In genomic region chr6:132167966-132168365, GRCh38 we compare ENCODE assay signal across 19 cellular contexts.
DNase-seq lines count a peak whose midpoint lies in the region; ATAC-seq and TF ChIP-seq lines count a peak whose summit lies in the region.
"Had no signal": no experiment of that assay in that cellular context is flagged by ENCODE, and none has a peak within 500 bp of the region (broad histone marks: within the 10 kb centered on the region; RNA-seq: fewer than 3 reads in every experiment).

No MANE protein-coding gene starts in this region.

- H2AFZ ChIP-seq in OCI-LY7 (ENCODE audit: low read length): peak overlapping the region; percentile 39
- peak overlapping the region; percentile 57 for H2AFZ ChIP-seq in neuronal stem cell (ENCODE audit: low read length)
- no peak overlapping the region for H2AFZ ChIP-seq in Karpas-422 (ENCODE audit: low read length)

- CTCF ChIA-PET in OCI-LY7 (lab: Charles Lee; ENCODE audit: unreplicated experiment): no interaction called here

- no peak overlapping the region for H2BK5ac ChIP-seq in neuronal stem cell (ENCODE audit: low read length)

- H4K20me1 ChIP-seq in OCI-LY7 (ENCODE audit: insufficient read depth, low read length) (no peaks in the 10 kb centered on the region), Karpas-422 (ENCODE audit: insufficient read depth, low read depth, low read length) (no peaks in the 10 kb centered on the region)

- H2BK12ac ChIP-seq in neuronal stem cell (ENCODE audit: low read length): no peak overlapping the region

- no peak overlapping the region for H2AK5ac ChIP-seq in neuronal stem cell (ENCODE audit: low read depth, low read length)

- H3K4me1 ChIP-seq in HAP-1 (peaks cover 23% of the 10 kb centered on the region), OCI-LY7 (ENCODE audit: insufficient read depth, low read length, poor library complexity, severe bottlenecking) (no peaks in the 10 kb centered on the region), neuronal stem cell (ENCODE audit: control insufficient read depth in 2 of 2, insufficient read depth in 1 of 2, low read depth in 1 of 2, low read length in 2 of 2) (peaks cover 3 to 23% of the 10 kb centered on the region in 2 donors), Karpas-422 (ENCODE audit: low read length) (no peaks in the 10 kb centered on the region)

- no peak overlapping the region for H3K23ac ChIP-seq in neuronal stem cell (ENCODE audit: low read depth, low read length, poor library complexity)

- no peaks in the 10 kb centered on the region for H3K36me3 ChIP-seq in HAP-1 (replicated peaks)
- no peaks in the 10 kb centered on the region for H3K36me3 ChIP-seq in OCI-LY7 (ENCODE audit: insufficient read depth, low read length)
- H3K36me3 ChIP-seq in neuronal stem cell (replicated peaks in 1 of 2; ENCODE audit: control insufficient read depth in 2 of 2, insufficient read depth in 2 of 2, low read length in 2 of 2): no peaks in the 10 kb centered on the region
- no peaks in the 10 kb centered on the region for H3K36me3 ChIP-seq in Karpas-422 (ENCODE audit: insufficient read depth, low read length)
- H3K36me3 ChIP-seq: brain microvascular endothelial cell had no signal

- intact Hi-C loops in OCI-LY7 (cut with micrococcal nuclease; ENCODE audit: unreplicated experiment): no loop called here

- H3K27ac ChIP-seq in OCI-LY7 (ENCODE audit: low read depth, low read length, poor library complexity, severe bottlenecking) (no peak overlapping the region), neuronal stem cell (replicated peaks; ENCODE audit: low read length) (no peak overlapping the region), Karpas-422 (ENCODE audit: low read length) (no peak overlapping the region)
- H3K27ac ChIP-seq: brain microvascular endothelial cell, KMS-11 had no signal

- H3K9me3 ChIP-seq in HAP-1: no peaks in the 10 kb centered on the region
- H3K9me3 ChIP-seq in OCI-LY7 (ENCODE audit: low read length): no peaks in the 10 kb centered on the region
- peaks cover 0 to 14% of the 10 kb centered on the region in 2 donors for H3K9me3 ChIP-seq in neuronal stem cell (replicated peaks in 1 of 2; ENCODE audit: control insufficient read depth in 2 of 2, insufficient read depth in 1 of 2, low read depth in 1 of 2, low read length in 2 of 2)
- H3K9me3 ChIP-seq in Karpas-422 (ENCODE audit: low read length): no peaks in the 10 kb centered on the region

- DNase-seq in HAP-1 (ENCODE audit: low spot score in 2 of 2): peak; percentile 34 to 35
- no peak for DNase-seq in OCI-LY7 (ENCODE audit: low spot score)
- peak; percentile 42 for DNase-seq in dermis blood vessel endothelial cell
- no peak for DNase-seq in neuronal stem cell (ENCODE audit: low spot score)
- DNase-seq in activated CD4-positive, alpha-beta T cell treated with anti-CD3 and anti-CD28 coated beads for 4 hours: no peak
- DNase-seq in activated gamma-delta T cell (lab: John Stamatoyannopoulos, UW): no peak
- no peak for DNase-seq in Karpas-422
- DNase-seq: activated CD4-positive, CD25-positive, alpha-beta regulatory T cell treated with anti-CD3 and anti-CD28 coated beads, Interleukin-2, amount 50 U/mL, for 72 hours; activated T-cell treated with anti-CD3 and anti-CD28 coated beads, Interleukin-2, amount 50 U/mL, for 72 hours; brain microvascular endothelial cell; CD4-positive, CD25-positive, alpha-beta regulatory T cell; DMS 273 treated with DMSO at 0.1 percent for 48 hours; effector CD4-positive, alpha-beta T cell; midbrain; NCI-H1092; NCI-H446 had no signal

- TF ChIP-seq CTCF in OCI-LY7 (conservative IDR thresholded peaks at IDR 0.05; ENCODE audit: low read length): no peak

- H3K79me1 ChIP-seq in neuronal stem cell (ENCODE audit: low read depth, low read length): no peaks in the 10 kb centered on the region

- no peak overlapping the region for H4K91ac ChIP-seq in neuronal stem cell (ENCODE audit: low read depth, low read length, poor library complexity)

- H2BK120ac ChIP-seq in neuronal stem cell (ENCODE audit: low read depth, low read length): no peak overlapping the region

- no peak overlapping the region; the same call in 1 of the 2 replicates for H3K4me2 ChIP-seq in OCI-LY7 (ENCODE audit: low read length)
- H3K4me2 ChIP-seq in neuronal stem cell (ENCODE audit: insufficient read depth, low read length, poor library complexity, severe bottlenecking): no peak overlapping the region
- no peak overlapping the region for H3K4me2 ChIP-seq in Karpas-422 (ENCODE audit: low read depth, low read length, poor library complexity, severe bottlenecking)
- H3K4me2 ChIP-seq: KMS-11 had no signal

- no peak overlapping the region for H2BK15ac ChIP-seq in neuronal stem cell (ENCODE audit: low read length)

- in situ Hi-C loops in HAP-1 (cut with MboI; ENCODE audit: low sequenced_read_pairs): loop anchor here (25.0 kb wide), 1 partner anchor 481 kb away; no protein-coding TSS in a partner anchor

- no peak overlapping the region for H4K8ac ChIP-seq in neuronal stem cell (ENCODE audit: low read depth, low read length)

- H3K14ac ChIP-seq in neuronal stem cell (ENCODE audit: low read length): no peak overlapping the region

- no peak overlapping the region for H3K18ac ChIP-seq in neuronal stem cell (ENCODE audit: low read length)

- H3K9me2 ChIP-seq in OCI-LY7 (ENCODE audit: insufficient read depth, low read length): no peaks in the 10 kb centered on the region
- H3K9me2 ChIP-seq in Karpas-422 (replicated peaks; ENCODE audit: insufficient read depth, low read length): no peaks in the 10 kb centered on the region

- no peak for ATAC-seq in GM19324 (IDR thresholded peaks at IDR 0.05; ENCODE audit: low FRiP score, unreplicated experiment)
- ATAC-seq: activated T-cell treated with anti-CD3 and anti-CD28 coated beads, Interleukin-2, amount 50 U/mL, for 72 hours; esophagus mucosa had no signal

- H3K79me2 ChIP-seq in OCI-LY7 (ENCODE audit: insufficient read depth, low read depth, low read length) (no peaks in the 10 kb centered on the region), Karpas-422 (ENCODE audit: low read length) (no peaks in the 10 kb centered on the region)

- H3K4ac ChIP-seq in neuronal stem cell (ENCODE audit: low read length): no peak overlapping the region

- H3K9ac ChIP-seq in neuronal stem cell (ENCODE audit: low read depth, low read length, poor library complexity) (no peak overlapping the region), Karpas-422 (ENCODE audit: low read length) (no peak overlapping the region)
- H3K9ac ChIP-seq: KMS-11 had no signal

- no peak overlapping the region for H3K4me3 ChIP-seq in HAP-1
- no peak overlapping the region for H3K4me3 ChIP-seq in OCI-LY7 (ENCODE audit: low read depth, low read length, poor library complexity, severe bottlenecking)
- peak overlapping the region in 1 of 2 donors; percentile 16 for H3K4me3 ChIP-seq in neuronal stem cell (ENCODE audit: low read length in 2 of 2)
- no peak overlapping the region for H3K4me3 ChIP-seq in Karpas-422 (ENCODE audit: low read length)

- POLR2A ChIA-PET in OCI-LY7 (lab: Charles Lee): no interaction called here

- no peaks in the 10 kb centered on the region for H3K27me3 ChIP-seq in HAP-1 (ENCODE audit: low read depth)
- no peaks in the 10 kb centered on the region for H3K27me3 ChIP-seq in neuronal stem cell (ENCODE audit: control insufficient read depth in 3 of 3, insufficient read depth in 3 of 3, low read depth in 1 of 3, low read length in 3 of 3)
- no peaks in the 10 kb centered on the region for H3K27me3 ChIP-seq in Karpas-422 (ENCODE audit: low read length)
- H3K27me3 ChIP-seq: brain microvascular endothelial cell had no signal

- no TSS peak for BruUV-seq in OCI-LY7 (replicated peaks; lab: Mats Ljungman, UMichigan)

- no CpG with 5 or more reads among the region's 2 CpGs for WGBS in neuronal stem cell (ENCODE audit: extremely low coverage in 2 of 2, insufficient read length in 2 of 2, insufficient replicate concordance in 1 of 2), 2 donors

Comparison
In these comparisons a context has a peak if more than half of its experiments do, and no peak if none do; other contexts are left out.
1. DNase-seq: peak in HAP-1 (2 of 2) and dermis blood vessel endothelial cell (single experiment); none in OCI-LY7 (single experiment), neuronal stem cell (single experiment), activated CD4-positive, alpha-beta T cell treated with anti-CD3 and anti-CD28 coated beads for 4 hours (0 of 2), activated gamma-delta T cell (single experiment) and Karpas-422 (single experiment).